11 cellular contexts compared by ENCODE assay signal in genomic region chr4:76772498-76773106, GRCh38.
A peak's percentile ranks its signal among the peaks of the same experiment; 100 is the strongest.
DNase-seq lines count a peak whose midpoint lies in the region; ATAC-seq and TF ChIP-seq lines count a peak whose summit lies in the region.
"Had no signal": no experiment of that assay in that cellular context is flagged by ENCODE, and none has a peak within 500 bp of the region (broad histone marks: within the 10 kb centered on the region; RNA-seq: fewer than 3 reads in every experiment).

No MANE protein-coding gene starts in this region.

- H3K4me1 ChIP-seq in Caco-2 (peaks cover 19% of the 10 kb centered on the region), stomach (peaks cover 0 to 6% (median 0%) of the 10 kb centered on the region in 4 donors)

- peak overlapping the region; percentile 11 for H3K27ac Mint-ChIP-seq in Caco-2 (ENCODE audit: unreplicated experiment)
- H3K27ac Mint-ChIP-seq: CD14-positive monocyte had no signal

- H3K4me3 ChIP-seq in Caco-2 (ENCODE audit: low read depth, low read length) (no peak overlapping the region), fibroblast of mammary gland (ENCODE audit: control insufficient read depth, low read depth, low read length) (no peak overlapping the region), stomach (no peak overlapping the region)

- no peak overlapping the region for H3K4me3 Mint-ChIP-seq in Caco-2 (ENCODE audit: unreplicated experiment)
- H3K4me3 Mint-ChIP-seq: CD14-positive monocyte had no signal

- H3K36me3 Mint-ChIP-seq in Caco-2 (ENCODE audit: insufficient read depth, unreplicated experiment) = peaks cover 42% of the 10 kb centered on the region
- H3K36me3 Mint-ChIP-seq: CD14-positive monocyte had no signal

- peaks cover 6% of the 10 kb centered on the region for H3K4me1 Mint-ChIP-seq in Caco-2 (ENCODE audit: low read depth, unreplicated experiment)
- H3K4me1 Mint-ChIP-seq: CD14-positive monocyte had no signal

- H3K27me3 ChIP-seq in Caco-2 (replicated peaks; ENCODE audit: control insufficient read depth, insufficient read depth, low read length) (no peaks in the 10 kb centered on the region), stomach (no peaks in the 10 kb centered on the region)

- no peak for DNase-seq in Caco-2
- peak; percentile 70 for DNase-seq in NCI-H226
- DNase-seq in fibroblast of mammary gland (ENCODE audit: low read depth) = peak; percentile 66
- no peak for DNase-seq in stomach
- DNase-seq in DMS114 treated with DMSO at 0.1 percent for 48 hours (lab: John Stamatoyannopoulos, UW; ENCODE audit: unreplicated experiment) = no peak
- no peak for DNase-seq in putamen (ENCODE audit: low spot score)
- no peak for DNase-seq in inferior parietal cortex (ENCODE audit: extremely low spot score)
- DNase-seq: hypothalamus, NCI-H526 had no signal

- no peaks in the 10 kb centered on the region for H3K9me3 Mint-ChIP-seq in Caco-2 (ENCODE audit: unreplicated experiment)

- POLR2A ChIA-PET in Caco-2 (lab: Charles Lee) = no interaction called here

- no peak for TF ChIP-seq CTCF in Caco-2 (IDR thresholded peaks at IDR 0.05; ENCODE audit: insufficient read depth in 1 of 2, low read depth in 1 of 2, low read length in 1 of 2, severe bottlenecking in 1 of 2, unreplicated experiment in 1 of 2)
- no peak for TF ChIP-seq CTCF in fibroblast of mammary gland (conservative IDR thresholded peaks at IDR 0.05; ENCODE audit: control insufficient read depth, insufficient read depth, low read depth, low read length)
- TF ChIP-seq CTCF in stomach (IDR thresholded peaks at IDR 0.05) = no peak

- 60 to 73% (median 67%) methylated on average over 5 of the region's 5 CpGs for whole genome bisulfite sequencing in stomach, 5 donors

- H3K36me3 ChIP-seq in Caco-2 (ENCODE audit: control insufficient read depth, insufficient read depth, low read length) (peaks cover 3% of the 10 kb centered on the region), stomach (peaks cover 19 to 76% (median 70%) of the 10 kb centered on the region in 4 donors)

- no peak overlapping the region for H3K27ac ChIP-seq in stomach

- ATAC-seq in GM21723 (IDR thresholded peaks at IDR 0.05; ENCODE audit: unreplicated experiment) = peak; percentile 88

- H3K27me3 Mint-ChIP-seq in Caco-2 (ENCODE audit: insufficient read depth, unreplicated experiment) = no peaks in the 10 kb centered on the region

- CTCF ChIA-PET in Caco-2 (lab: Charles Lee) = no interaction called here

- intact Hi-C loops in Caco-2 (cut with micrococcal nuclease; ENCODE audit: unreplicated experiment) = no loop called here
- intact Hi-C loops in stomach (cut with DNase I; ENCODE audit: low total_unique reads) = no loop called here

- BruUV-seq in Caco-2 (replicated peaks; lab: Mats Ljungman, UMichigan) = no TSS peak

- TF ChIP-seq EP300 in stomach (IDR thresholded peaks at IDR 0.05) = no peak

- H3K9me3 ChIP-seq in Caco-2 = no peaks in the 10 kb centered on the region
- no peaks in the 10 kb centered on the region for H3K9me3 ChIP-seq in stomach

- no peak for TF ChIP-seq POLR2A in stomach (IDR thresholded peaks at IDR 0.05)

Comparison
In these comparisons a context has a peak if more than half of its experiments do, and no peak if none do; other contexts are left out.
1. DNase-seq: peak in NCI-H226 (single experiment) and fibroblast of mammary gland (single experiment); none in Caco-2 (0 of 2), stomach (single experiment), DMS114 treated with DMSO at 0.1 percent for 48 hours (single experiment), putamen (single experiment) and inferior parietal cortex (single experiment).